ENCODE assay signal across 23 cellular contexts in genomic region chr11:114912826-114913225, GRCh38.
DNase-seq lines count a peak whose midpoint lies in the region; ATAC-seq, FAIRE-seq and TF ChIP-seq lines count a peak whose summit lies in the region.
"Had no signal": no experiment of that assay in that cellular context is flagged by ENCODE, and none has a peak within 500 bp of the region (broad histone marks: within the 10 kb centered on the region; RNA-seq: fewer than 3 reads in every experiment).

No MANE protein-coding gene starts in this region.

- no peaks in the 10 kb centered on the region for H3K4me1 Mint-ChIP-seq in endothelial cell (ENCODE audit: unreplicated experiment)
- H3K4me1 Mint-ChIP-seq: B cell had no signal

- H3K9ac ChIP-seq in HepG2 (ENCODE audit: insufficient read depth, low read depth, low read length) (no peak overlapping the region), PC-3 (ENCODE audit: low read length) (no peak overlapping the region)
- H3K9ac ChIP-seq: KMS-11 had no signal

- TF ChIP-seq RAD21 in HepG2 (CRISPR knock-in tag; IDR thresholded peaks at IDR 0.05) = no peak

- H3K4me3 Mint-ChIP-seq in endothelial cell (ENCODE audit: unreplicated experiment) = no peak overlapping the region
- H3K4me3 Mint-ChIP-seq: B cell, H9 had no signal

- BruUV-seq in HepG2 (replicated peaks; lab: Mats Ljungman, UMichigan) = no TSS peak
- BruUV-seq in PC-3 (replicated peaks; lab: Mats Ljungman, UMichigan) = no TSS peak

- no peak overlapping the region for H3K27ac ChIP-seq in HepG2 (ENCODE audit: extremely low read length, insufficient read depth, low read length)
- H3K27ac ChIP-seq in right lobe of liver = no peak overlapping the region
- H3K27ac ChIP-seq in PC-3 (ENCODE audit: low read length) = no peak overlapping the region
- H3K27ac ChIP-seq: KMS-11, PC-9, RWPE1 had no signal

- DNase-seq in HepG2 (ENCODE audit: low spot score) (no peak), right lobe of liver (no peak), PC-3 (no peak), erythroblast (lab: John Stamatoyannopoulos, UW) (no peak), endothelial cell (ENCODE audit: low spot score) (no peak), HUDEP-2 (lab: John Stamatoyannopoulos, UW; ENCODE audit: unreplicated experiment in 76 of 76) (no peak)
- DNase-seq: 8988T, Caco-2, H9, NCI-H1417 treated with DMSO at 0.1 percent for 48 hours, NCI-H1930, NCI-H226, NCI-H524 treated with DMSO at 0.1 percent for 48 hours, PC-9, SIG-M5, T-helper 1 cell had no signal

- H3K27me3 ChIP-seq in HepG2 (ENCODE audit: control insufficient read depth in 1 of 2, insufficient read depth in 2 of 2, low read length in 2 of 2) (peaks cover 0 to 6% of the 10 kb centered on the region in 2 experiments; a peak in 3 of 5 replicates), right lobe of liver (no peaks in the 10 kb centered on the region), PC-3 (ENCODE audit: low read length) (no peaks in the 10 kb centered on the region)

- no peak for ATAC-seq in HepG2
- no peak for ATAC-seq in right lobe of liver
- ATAC-seq in HG02870 (IDR thresholded peaks at IDR 0.05; ENCODE audit: unreplicated experiment) = peak; percentile 95
- ATAC-seq in HG03442 (IDR thresholded peaks at IDR 0.05; ENCODE audit: unreplicated experiment) = peak; percentile 77
- ATAC-seq in PC-3 = no peak
- ATAC-seq: SK-N-SH treated with all-trans-retinoic acid at 6 μM for 48 hours had no signal

- TF ChIP-seq POLR2A in HepG2 (IDR thresholded peaks at IDR 0.05; ENCODE audit: insufficient read depth in 1 of 2, low read depth in 2 of 2, low read length in 2 of 2) = no peak
- no peak for TF ChIP-seq POLR2A in right lobe of liver (IDR thresholded peaks at IDR 0.05)
- no peak for TF ChIP-seq POLR2A in erythroblast (IDR thresholded peaks at IDR 0.05; ENCODE audit: low read length)

- H3K27me3 Mint-ChIP-seq in endothelial cell (ENCODE audit: unreplicated experiment) = no peaks in the 10 kb centered on the region
- H3K27me3 Mint-ChIP-seq: B cell had no signal

- H2AFZ ChIP-seq in HepG2 (ENCODE audit: low read length) (no peak overlapping the region), PC-3 (ENCODE audit: low read length) (no peak overlapping the region)
- H2AFZ ChIP-seq: PC-9 had no signal

- H4K20me1 ChIP-seq in HepG2 (ENCODE audit: insufficient read depth, low read length) (no peaks in the 10 kb centered on the region), PC-3 (ENCODE audit: low read length) (no peaks in the 10 kb centered on the region)

- H3K36me3 ChIP-seq in HepG2 (replicated peaks in 1 of 2; ENCODE audit: control insufficient read depth in 1 of 2, insufficient read depth in 2 of 2, low read length in 2 of 2) (no peaks in the 10 kb centered on the region), right lobe of liver (no peaks in the 10 kb centered on the region), PC-3 (ENCODE audit: low read depth, low read length) (no peaks in the 10 kb centered on the region; the same call in 1 of the 2 replicates)

- no peak for FAIRE-seq in HepG2 (lab: Jason Lieb, UNC)
- FAIRE-seq: G401.6 had no signal

- intact Hi-C loops in HepG2 (cut with micrococcal nuclease; ENCODE audit: unreplicated experiment) = no loop called here
- intact Hi-C loops in right lobe of liver (cut with DNase I) = no loop called here
- intact Hi-C loops in PC-3 (cut with micrococcal nuclease) = no loop called here

- no peaks in the 10 kb centered on the region for H3K9me2 ChIP-seq in PC-3 (replicated peaks; ENCODE audit: low read length)

- no peaks in the 10 kb centered on the region for H3K4me1 ChIP-seq in HepG2 (ENCODE audit: insufficient read depth, low read length)
- H3K4me1 ChIP-seq in right lobe of liver = no peaks in the 10 kb centered on the region
- H3K4me1 ChIP-seq in PC-3 (ENCODE audit: insufficient read depth, low read length) = no peaks in the 10 kb centered on the region
- H3K4me1 ChIP-seq: Caco-2 had no signal

- POLR2A ChIA-PET in HepG2 (lab: Yijun Ruan, JAX) = no interaction called here
- POLR2A ChIA-PET in PC-3 (lab: Charles Lee; ENCODE audit: unreplicated experiment) = no interaction called here

- H3K36me3 Mint-ChIP-seq in endothelial cell (ENCODE audit: low read depth, unreplicated experiment) = no peaks in the 10 kb centered on the region

- TF ChIP-seq EP300 in HepG2 (IDR thresholded peaks at IDR 0.05; ENCODE audit: low read depth in 2 of 2, low read length in 2 of 2) (no peak), HepG2 (CRISPR knock-in tag; IDR thresholded peaks at IDR 0.05; ENCODE audit: borderline replicate concordance) (no peak)

- H3K4me3 ChIP-seq in HepG2 (replicated peaks in 1 of 3; ENCODE audit: insufficient read depth in 1 of 3, low read depth in 2 of 3, low read length in 3 of 3) (no peak overlapping the region), right lobe of liver (no peak overlapping the region), PC-3 (ENCODE audit: low read length) (no peak overlapping the region)
- H3K4me3 ChIP-seq: PC-9 had no signal

- 2% methylated on average over 4 of the region's 4 CpGs for WGBS in HepG2 (ENCODE audit: low lambda C conversion rate)
- 63% methylated on average over 4 of the region's 4 CpGs for WGBS in right lobe of liver (ENCODE audit: insufficient coverage, low coverage, low lambda C conversion rate, missing lambda C conversion rate)

- H3K9me3 Mint-ChIP-seq in endothelial cell (ENCODE audit: unreplicated experiment) = no peaks in the 10 kb centered on the region
- H3K9me3 Mint-ChIP-seq: H9 had no signal

- in situ Hi-C loops in HepG2 (cut with HindIII; ENCODE audit: extremely low pct_ligation_motif_present, low pct_unique_long_range_greater_than_20kb) = no loop called here

- H3K79me2 ChIP-seq in HepG2 (ENCODE audit: insufficient read depth, low read length) = no peaks in the 10 kb centered on the region
- H3K79me2 ChIP-seq in PC-3 (ENCODE audit: low read length) = no peaks in the 10 kb centered on the region

- CTCF ChIA-PET in HepG2 (lab: Yijun Ruan, JAX; ENCODE audit: low intra/inter-chr PET ratio, low total read pairs) (no interaction called here), PC-3 (lab: Charles Lee) (no interaction called here)

- TF ChIP-seq CTCF in HepG2 (CRISPR knock-in tag; IDR thresholded peaks at IDR 0.05) = no peak
- no peak for TF ChIP-seq CTCF in right lobe of liver (IDR thresholded peaks at IDR 0.05)
- TF ChIP-seq CTCF in PC-3 (conservative IDR thresholded peaks at IDR 0.05; ENCODE audit: low read depth, low read length) = no peak
- TF ChIP-seq CTCF in endothelial cell (IDR thresholded peaks at IDR 0.05; ENCODE audit: unreplicated experiment) = no peak

- no peak overlapping the region for H3K4me2 ChIP-seq in HepG2 (ENCODE audit: low read depth, low read length)
- no peak overlapping the region for H3K4me2 ChIP-seq in PC-3 (ENCODE audit: low read length)
- H3K4me2 ChIP-seq: KMS-11, PC-9 had no signal

- no peaks in the 10 kb centered on the region for H3F3A ChIP-seq in PC-3 (ENCODE audit: low read length, unreplicated experiment)

- H3K9me3 ChIP-seq in HepG2 (ENCODE audit: low read length) (no peaks in the 10 kb centered on the region), right lobe of liver (no peaks in the 10 kb centered on the region), PC-3 (ENCODE audit: low read length) (peaks cover 39% of the 10 kb centered on the region)
- H3K9me3 ChIP-seq: Caco-2 had no signal

- H3K27ac Mint-ChIP-seq in endothelial cell (ENCODE audit: unreplicated experiment) = no peak overlapping the region
- H3K27ac Mint-ChIP-seq: B cell, H9 had no signal

TF ChIP-seq in HepG2, 621 proteins besides CTCF, POLR2A, EP300 and RAD21:
- no peak for TF ChIP-seq ZNF883 (CRISPR knock-in tag; IDR thresholded peaks at IDR 0.05; ENCODE audit: not compliant biosample characterization)
- peak; percentile 47 for TF ChIP-seq CREB1 (IDR thresholded peaks at IDR 0.05)
- TF ChIP-seq CREB1 (CRISPR knock-in tag; IDR thresholded peaks at IDR 0.05) = no peak

Comparison
In these comparisons a context has a peak if more than half of its experiments do, and no peak if none do; other contexts are left out.
1. ATAC-seq: peak in HG02870 (single experiment) and HG03442 (single experiment); none in HepG2 (single experiment), right lobe of liver (0 of 4) and PC-3 (single experiment).